In genomic region chr7:18126274-18126673, GRCh38 we compare ENCODE assay signal across 30 cellular contexts.
A peak's percentile ranks its signal among the peaks of the same experiment; 100 is the strongest.
DNase-seq lines count a peak whose midpoint lies in the region; ATAC-seq and TF ChIP-seq lines count a peak whose summit lies in the region.
"Had no signal": no experiment of that assay in that cellular context is flagged by ENCODE, and none has a peak within 500 bp of the region (broad histone marks: within the 10 kb centered on the region; RNA-seq: fewer than 3 reads in every experiment).

No MANE protein-coding gene starts in this region.

- no peaks in the 10 kb centered on the region for H3K9me3 Mint-ChIP-seq in activated CD4-positive, alpha-beta T cell treated with anti-CD3 and anti-CD28 coated beads for 36 hours (ENCODE audit: low read depth)
- H3K9me3 Mint-ChIP-seq: activated naive CD4-positive, alpha-beta T cell treated with anti-CD3 and anti-CD28 coated beads, Interleukin-2, amount 50 U/mL, for 72 hours; activated T-helper 17 cell treated with anti-CD3 and anti-CD28 coated beads, Interleukin-2, amount 50 U/mL, for 72 hours; H9; immature natural killer cell; naive B cell; stimulated activated memory B cell treated with anti-CD40 and anti-IgM and Interleukin-4, amounts not matched to agents 10 μg/mL and 1 μg/mL and 100 μg/mL, for 72 hours had no signal

- H3K4me3 Mint-ChIP-seq in activated CD4-positive, alpha-beta T cell treated with anti-CD3 and anti-CD28 coated beads for 36 hours, result no peak overlapping the region
- H3K4me3 Mint-ChIP-seq: activated T-helper 17 cell treated with anti-CD3 and anti-CD28 coated beads, Interleukin-2, amount 50 U/mL, for 72 hours; H9; immature natural killer cell; naive B cell; stimulated activated memory B cell treated with anti-CD40 and anti-IgM and Interleukin-4, amounts not matched to agents 10 μg/mL and 1 μg/mL and 100 μg/mL, for 72 hours had no signal

- no peak for ATAC-seq in activated CD4-positive, alpha-beta T cell treated with anti-CD3 and anti-CD28 coated beads for 36 hours
- ATAC-seq: activated naive CD4-positive, alpha-beta T cell treated with anti-CD3 and anti-CD28 coated beads, Interleukin-2, amount 50 U/mL, for 72 hours; activated T-helper 17 cell treated with anti-CD3 and anti-CD28 coated beads, Interleukin-2, amount 50 U/mL, for 72 hours; esophagus mucosa; stimulated activated memory B cell treated with anti-CD40 and anti-IgM and Interleukin-4, amounts not matched to agents 10 μg/mL and 1 μg/mL and 100 μg/mL, for 72 hours; upper lobe of right lung had no signal

- H3K27ac ChIP-seq in RWPE1, result no peak overlapping the region
- H3K27ac ChIP-seq: left ventricle myocardium inferior, neutrophil, prostate gland, suprapubic skin, upper lobe of right lung had no signal

- CTCF ChIA-PET in RWPE1 (lab: Yijun Ruan, JAX), result interaction anchor here (0.6 kb wide), 2 partner anchors 219 to 333 kb away, joined by 3 to 4 read pairs; no protein-coding TSS in a partner anchor
- CTCF ChIA-PET in activated CD4-positive, alpha-beta T cell treated with anti-CD3 and anti-CD28 coated beads for 36 hours (lab: Charles Lee), result interaction anchor here (0.7 kb wide), 1 partner anchor 69 kb away, joined by 3 read pairs; no protein-coding TSS in a partner anchor

- TF ChIP-seq CTCF in RWPE1 (conservative IDR thresholded peaks at IDR 0.05; ENCODE audit: low read depth), result no peak

- DNase-seq in DMS79 treated with DMSO at 0.1 percent for 48 hours (lab: John Stamatoyannopoulos, UW) (peak; percentile 98), NCI-H1417 (lab: John Stamatoyannopoulos, UW) (peak in 2 of 3 experiments; percentile 48 to 95), RWPE1 (ENCODE audit: low spot score) (peak; percentile 20), kidney tubule cell (ENCODE audit: low spot score) (peak; percentile 2), NCI-H1436 treated with DMSO at 0.1 percent for 48 hours (lab: John Stamatoyannopoulos, UW) (no peak), NCI-H2029 (lab: John Stamatoyannopoulos, UW) (no peak), SIG-M5 treated with dmso at 0.1 percent for 504 hours (lab: John Stamatoyannopoulos, UW; ENCODE audit: unreplicated experiment) (no peak)
- no peak for DNase-seq in activated CD4-positive, alpha-beta T cell treated with anti-CD3 and anti-CD28 coated beads for 36 hours
- DNase-seq: activated CD4-positive, alpha-beta T cell treated with anti-CD3 and anti-CD28 coated beads, Interleukin-2, amount 50 U/mL, for 48 hours; activated CD8-positive, alpha-beta memory T cell treated with anti-CD3 and anti-CD28 coated beads, Interleukin-2, amount 50 U/mL, for 48 hours; effector CD4-positive, alpha-beta T cell; GF-D8; H9; hippocampal formation; immature natural killer cell; Kasumi-1; left ventricle myocardium inferior; naive B cell; NCI-H526; RPMI8226; stimulated activated CD4-positive, alpha-beta T cell treated with anti-CD3 and anti-CD28 coated beads, Interleukin-4, amount 100 ng/mL, for 4 hours; T-helper 1 cell; upper lobe of right lung had no signal

- H3K4me1 Mint-ChIP-seq in activated CD4-positive, alpha-beta T cell treated with anti-CD3 and anti-CD28 coated beads for 36 hours, result no peaks in the 10 kb centered on the region
- H3K4me1 Mint-ChIP-seq: activated T-helper 17 cell treated with anti-CD3 and anti-CD28 coated beads, Interleukin-2, amount 50 U/mL, for 72 hours; immature natural killer cell; naive B cell; stimulated activated memory B cell treated with anti-CD40 and anti-IgM and Interleukin-4, amounts not matched to agents 10 μg/mL and 1 μg/mL and 100 μg/mL, for 72 hours had no signal

- H3K27ac Mint-ChIP-seq in activated CD4-positive, alpha-beta T cell treated with anti-CD3 and anti-CD28 coated beads for 36 hours, result no peak overlapping the region
- H3K27ac Mint-ChIP-seq: activated naive CD4-positive, alpha-beta T cell treated with anti-CD3 and anti-CD28 coated beads, Interleukin-2, amount 50 U/mL, for 72 hours; activated T-helper 17 cell treated with anti-CD3 and anti-CD28 coated beads, Interleukin-2, amount 50 U/mL, for 72 hours; H9; immature natural killer cell; naive B cell; stimulated activated memory B cell treated with anti-CD40 and anti-IgM and Interleukin-4, amounts not matched to agents 10 μg/mL and 1 μg/mL and 100 μg/mL, for 72 hours had no signal

- H3K36me3 Mint-ChIP-seq in activated CD4-positive, alpha-beta T cell treated with anti-CD3 and anti-CD28 coated beads for 36 hours (ENCODE audit: low read depth), result no peaks in the 10 kb centered on the region
- H3K36me3 Mint-ChIP-seq: activated naive CD4-positive, alpha-beta T cell treated with anti-CD3 and anti-CD28 coated beads, Interleukin-2, amount 50 U/mL, for 72 hours; immature natural killer cell; naive B cell; stimulated activated memory B cell treated with anti-CD40 and anti-IgM and Interleukin-4, amounts not matched to agents 10 μg/mL and 1 μg/mL and 100 μg/mL, for 72 hours had no signal

- POLR2A ChIA-PET in RWPE1 (lab: Yijun Ruan, JAX; ENCODE audit: low non-redundant PET), result no interaction called here
- POLR2A ChIA-PET in activated CD4-positive, alpha-beta T cell treated with anti-CD3 and anti-CD28 coated beads for 36 hours (lab: Charles Lee), result no interaction called here

- intact Hi-C loops in activated CD4-positive, alpha-beta T cell treated with anti-CD3 and anti-CD28 coated beads for 36 hours (cut with DNase I, micrococcal nuclease), result no loop called here

- peaks cover 6% of the 10 kb centered on the region for H3K27me3 Mint-ChIP-seq in activated CD4-positive, alpha-beta T cell treated with anti-CD3 and anti-CD28 coated beads for 36 hours

Comparison
In these comparisons a context has a peak if more than half of its experiments do, and no peak if none do; other contexts are left out.
1. DNase-seq: peak in DMS79 treated with DMSO at 0.1 percent for 48 hours (single experiment), NCI-H1417 (2 of 3), RWPE1 (single experiment) and kidney tubule cell (single experiment); none in NCI-H1436 treated with DMSO at 0.1 percent for 48 hours (single experiment), NCI-H2029 (single experiment), SIG-M5 treated with dmso at 0.1 percent for 504 hours (single experiment) and activated CD4-positive, alpha-beta T cell treated with anti-CD3 and anti-CD28 coated beads for 36 hours (single experiment).